18 cellular contexts compared by ENCODE assay signal in the genomic region with DNA sequence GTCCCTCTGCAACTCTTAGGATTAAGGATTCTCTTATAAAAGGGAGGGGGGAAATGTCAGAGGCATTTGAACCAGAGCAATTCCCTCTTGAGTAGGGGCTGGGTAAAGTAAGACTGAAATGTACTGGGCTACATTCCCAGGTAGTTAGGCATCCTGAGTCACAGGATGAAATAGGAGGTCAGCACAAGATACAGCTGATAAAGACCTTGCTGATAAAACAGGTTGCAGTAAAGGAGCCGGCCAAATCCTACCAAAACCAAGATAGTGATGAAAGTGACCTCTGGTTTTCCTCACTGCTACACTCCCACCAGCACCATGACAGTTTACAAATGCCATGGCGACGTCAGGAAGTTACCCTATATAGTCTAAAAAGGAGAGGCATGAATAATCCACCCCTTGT. TPM values are rescaled to one million over a fixed set of nuclear protein-coding genes. Genes with fewer than 3 reads are reported as not detected.
DNase-seq lines count a peak whose midpoint lies in the region; ATAC-seq and TF ChIP-seq lines count a peak whose summit lies in the region.
"Had no signal": no experiment of that assay in that cellular context is flagged by ENCODE, and none has a peak within 500 bp of the region (broad histone marks: within the 10 kb centered on the region; RNA-seq: fewer than 3 reads in every experiment).

No MANE protein-coding gene starts in this region.

- no peaks in the 10 kb centered on the region for H3K36me3 ChIP-seq in hepatocyte (replicated peaks; ENCODE audit: insufficient read depth, low read depth)
- H3K36me3 ChIP-seq: BLaER1 had no signal

- H3K4me1 ChIP-seq in hepatocyte (ENCODE audit: insufficient read depth) = peaks cover 3% of the 10 kb centered on the region
- H3K4me1 ChIP-seq: BLaER1 had no signal

- peak; percentile 61 for DNase-seq in ELF-1 (ENCODE audit: low read depth, low spot score)
- DNase-seq in NCI-H226 = peak; percentile 87
- peak; percentile 95 for DNase-seq in amniotic epithelial cell (ENCODE audit: low read depth)
- peak; percentile 25 for DNase-seq in hepatocyte (ENCODE audit: low spot score)
- no peak for DNase-seq in NCI-H82 (lab: John Stamatoyannopoulos, UW)
- no peak for DNase-seq in activated naive CD8-positive, alpha-beta T cell treated with anti-CD3 and anti-CD28 coated beads for 36 hours
- DNase-seq in OCI-M2 (lab: John Stamatoyannopoulos, UW; ENCODE audit: unreplicated experiment) = no peak
- DNase-seq: Calu3; CD4-positive, alpha-beta memory T cell; EL; GOT3; KBM-7; MV-4-11; NCI-H1694 treated with DMSO at 0.1 percent for 48 hours; NCI-H510A treated with DMSO at 0.1 percent for 48 hours; NCI-H774 had no signal

- H3K4me1 Mint-ChIP-seq in activated naive CD8-positive, alpha-beta T cell treated with anti-CD3 and anti-CD28 coated beads for 36 hours = no peaks in the 10 kb centered on the region
- H3K4me1 Mint-ChIP-seq: CD4-positive, alpha-beta memory T cell had no signal

- H3K36me3 Mint-ChIP-seq in activated naive CD8-positive, alpha-beta T cell treated with anti-CD3 and anti-CD28 coated beads for 36 hours = no peaks in the 10 kb centered on the region
- H3K36me3 Mint-ChIP-seq: CD4-positive, alpha-beta memory T cell had no signal

- no peak for TF ChIP-seq CTCF in hepatocyte (IDR thresholded peaks at IDR 0.05; ENCODE audit: poor library complexity)

- H3K9me3 Mint-ChIP-seq in activated naive CD8-positive, alpha-beta T cell treated with anti-CD3 and anti-CD28 coated beads for 36 hours = no peaks in the 10 kb centered on the region
- H3K9me3 Mint-ChIP-seq: CD4-positive, alpha-beta memory T cell had no signal

- H3K27ac Mint-ChIP-seq in activated naive CD8-positive, alpha-beta T cell treated with anti-CD3 and anti-CD28 coated beads for 36 hours = no peak overlapping the region
- H3K27ac Mint-ChIP-seq: CD4-positive, alpha-beta memory T cell had no signal

- no peak overlapping the region for H3K4me3 ChIP-seq in hepatocyte
- H3K4me3 ChIP-seq: BLaER1 had no signal

- no peaks in the 10 kb centered on the region for H3K27me3 Mint-ChIP-seq in activated naive CD8-positive, alpha-beta T cell treated with anti-CD3 and anti-CD28 coated beads for 36 hours

- H3K4me3 Mint-ChIP-seq in activated naive CD8-positive, alpha-beta T cell treated with anti-CD3 and anti-CD28 coated beads for 36 hours = no peak overlapping the region
- H3K4me3 Mint-ChIP-seq: CD4-positive, alpha-beta memory T cell had no signal

- H3K4me2 ChIP-seq in hepatocyte = no peak overlapping the region
- H3K4me2 ChIP-seq: BLaER1 had no signal

- no peak overlapping the region for H2AFZ ChIP-seq in hepatocyte

- H3K79me2 ChIP-seq in hepatocyte = no peaks in the 10 kb centered on the region

- no peak for ATAC-seq in GM21526 (IDR thresholded peaks at IDR 0.05; ENCODE audit: low FRiP score, unreplicated experiment)

- no peaks in the 10 kb centered on the region for H3K9me2 ChIP-seq in hepatocyte (replicated peaks; ENCODE audit: insufficient read depth)

- 35% methylated on average over 3 of the region's 3 CpGs for WGBS in hepatocyte (ENCODE audit: low lambda C conversion rate, missing lambda C conversion rate)

- H3K27ac ChIP-seq in hepatocyte = no peak overlapping the region
- H3K27ac ChIP-seq: BLaER1 had no signal

- H4K20me1 ChIP-seq in hepatocyte (ENCODE audit: insufficient read depth, poor library complexity, severe bottlenecking) = no peaks in the 10 kb centered on the region
- H4K20me1 ChIP-seq: BLaER1 had no signal

- no peaks in the 10 kb centered on the region for H3K27me3 ChIP-seq in hepatocyte
- H3K27me3 ChIP-seq: BLaER1 had no signal

- no peaks in the 10 kb centered on the region for H3K9me3 ChIP-seq in hepatocyte (ENCODE audit: low read depth)
- H3K9me3 ChIP-seq: BLaER1 had no signal

RNA-seq across cellular contexts. Expression of gene COX20, which starts 14.3 kb away (rescaled TPM):
- total RNA-seq in hepatocyte = 24.3 and 32.0 TPM in 2 replicates
- 56.5 and 61.9 TPM in 2 replicates for polyA plus RNA-seq in hepatocyte
- 10 to 100 TPM; 41.2 to 50.7 TPM for total RNA-seq in activated naive CD8-positive, alpha-beta T cell treated with anti-CD3 and anti-CD28 coated beads for 36 hours

RNA-seq across cellular contexts. Expression of gene HNRNPU, which starts 43.2 kb away (rescaled TPM):
- total RNA-seq in hepatocyte = 316 and 321 TPM in 2 replicates
- 293 and 298 TPM in 2 replicates for polyA plus RNA-seq in hepatocyte
- total RNA-seq in activated naive CD8-positive, alpha-beta T cell treated with anti-CD3 and anti-CD28 coated beads for 36 hours = 100 to 1,000 TPM; 639 to 651 TPM

Comparison
In these comparisons a context has a peak if more than half of its experiments do, and no peak if none do; other contexts are left out.
1. DNase-seq: peak in ELF-1 (single experiment), NCI-H226 (single experiment), amniotic epithelial cell (single experiment) and hepatocyte (single experiment); none in NCI-H82 (single experiment), activated naive CD8-positive, alpha-beta T cell treated with anti-CD3 and anti-CD28 coated beads for 36 hours (single experiment) and OCI-M2 (single experiment).